ENCODE assay signal across 10 cellular contexts in the genomic region with DNA sequence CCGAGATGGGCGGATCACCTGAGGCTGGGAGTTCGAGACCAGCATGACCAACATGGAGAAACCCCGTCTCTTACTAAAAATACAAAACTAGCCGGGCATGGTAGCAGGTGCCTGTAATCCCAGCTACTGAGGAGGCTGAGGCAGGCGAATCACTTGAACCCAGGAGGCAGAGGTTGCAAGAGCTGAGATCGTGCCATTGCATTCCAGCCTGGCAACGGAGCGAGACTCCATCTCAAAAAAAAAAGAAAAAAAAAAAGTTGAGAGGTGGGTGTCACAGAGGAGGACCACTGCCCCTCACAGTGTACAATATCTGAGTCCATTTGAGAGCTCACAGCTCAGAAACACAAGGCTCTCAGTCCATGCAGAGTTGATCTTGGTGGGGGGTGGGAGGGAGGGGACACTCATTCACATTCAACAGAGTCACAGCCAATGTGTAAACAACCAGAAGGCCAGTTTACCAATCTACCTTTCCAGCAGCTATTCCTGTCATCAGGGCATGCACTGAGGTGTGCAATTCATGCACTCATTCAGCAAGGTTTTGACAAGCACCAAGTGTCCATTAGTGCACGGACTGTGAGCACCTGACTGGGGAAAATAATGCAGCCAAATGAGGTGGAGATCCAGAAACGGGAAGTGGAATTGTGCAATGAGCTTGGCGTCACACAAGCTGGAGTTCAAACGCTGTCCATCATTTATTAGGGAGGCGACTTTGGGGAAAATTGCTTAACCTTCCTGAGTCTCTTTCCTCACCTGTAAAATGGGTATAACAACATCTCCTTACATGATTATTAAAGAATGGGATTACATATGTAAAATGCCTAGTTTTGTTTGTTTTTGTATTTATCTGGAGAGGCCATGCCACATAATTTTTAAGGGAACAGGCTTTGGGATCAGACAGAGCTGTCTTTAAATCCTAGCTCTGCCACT. TPM values are rescaled to one million over a fixed set of nuclear protein-coding genes. Genes with fewer than 3 reads are reported as not detected.
DNase-seq lines count a peak whose midpoint lies in the region; ATAC-seq and TF ChIP-seq lines count a peak whose summit lies in the region.
"Had no signal": no experiment of that assay in that cellular context is flagged by ENCODE, and none has a peak within 500 bp of the region (broad histone marks: within the 10 kb centered on the region; RNA-seq: fewer than 3 reads in every experiment).

No MANE protein-coding gene starts in this region.

- H3K27me3 Mint-ChIP-seq in activated CD4-positive, alpha-beta T cell treated with anti-CD3 and anti-CD28 coated beads for 36 hours = no peaks in the 10 kb centered on the region

- H3K9ac ChIP-seq in smooth muscle cell (ENCODE audit: low read depth) = no peak overlapping the region

- no peak overlapping the region for H3K27ac ChIP-seq in HEK293 (ENCODE audit: extremely low read depth, low read depth, low read length)
- peak overlapping the region; percentile 58 for H3K27ac ChIP-seq in neutrophil
- no peak overlapping the region for H3K27ac ChIP-seq in spleen
- H3K27ac ChIP-seq in smooth muscle cell (ENCODE audit: low read depth) = no peak overlapping the region

- POLR2A ChIA-PET in HEK293 (lab: Yijun Ruan, JAX) = no interaction called here
- POLR2A ChIA-PET in activated CD4-positive, alpha-beta T cell treated with anti-CD3 and anti-CD28 coated beads for 36 hours (lab: Charles Lee) = no interaction called here

- 61 to 72% (median 68%) methylated on average over 14 of the region's 14 CpGs for WGBS in spleen, 5 donors
- WGBS in smooth muscle cell (ENCODE audit: low lambda C conversion rate) = 83% methylated on average over 14 of the region's 14 CpGs

- peaks cover 8% of the 10 kb centered on the region for H3F3A ChIP-seq in smooth muscle cell (ENCODE audit: low read depth)

- H3K4me2 ChIP-seq in smooth muscle cell = no peak overlapping the region

- TF ChIP-seq CTCF in HEK293 (tag by site-specific recombination; IDR thresholded peaks at IDR 0.05) (no peak), cardiac fibroblast (IDR thresholded peaks at IDR 0.05; ENCODE audit: low read depth, low read length) (no peak), neutrophil (IDR thresholded peaks at IDR 0.05) (no peak), spleen (IDR thresholded peaks at IDR 0.05 in 8 of 11, conservative IDR thresholded peaks at IDR 0.05 in 3 of 11) (no peak), smooth muscle cell (IDR thresholded peaks at IDR 0.05; ENCODE audit: borderline replicate concordance, insufficient read depth, poor library complexity, severe bottlenecking) (no peak)

- peaks cover 19% of the 10 kb centered on the region for H3K4me1 Mint-ChIP-seq in activated CD4-positive, alpha-beta T cell treated with anti-CD3 and anti-CD28 coated beads for 36 hours

- no peak for TF ChIP-seq POLR2A in spleen (IDR thresholded peaks at IDR 0.05)

- no peaks in the 10 kb centered on the region for H3K4me1 ChIP-seq in HEK293 (ENCODE audit: control insufficient read depth, insufficient read depth, low read length)
- peaks cover 21 to 22% of the 10 kb centered on the region in 2 experiments for H3K4me1 ChIP-seq in neutrophil (ENCODE audit: control insufficient read depth in 1 of 2, insufficient read depth in 1 of 2, low read depth in 1 of 2, low read length in 1 of 2)
- H3K4me1 ChIP-seq in spleen = peaks cover 0 to 33% (median 15%) of the 10 kb centered on the region in 6 donors
- H3K4me1 ChIP-seq in smooth muscle cell (ENCODE audit: low read depth) = peaks cover 9% of the 10 kb centered on the region

- no peak for ATAC-seq in activated CD4-positive, alpha-beta T cell treated with anti-CD3 and anti-CD28 coated beads for 36 hours
- ATAC-seq: activated CD4-positive, CD25-positive, alpha-beta regulatory T cell treated with anti-CD3 and anti-CD28 coated beads, Interleukin-2, amount 50 U/mL, for 24 hours had no signal

- no peaks in the 10 kb centered on the region for H3K36me3 ChIP-seq in HEK293 (ENCODE audit: control insufficient read depth in 2 of 2, insufficient read depth in 1 of 2, low read length in 2 of 2)
- peaks cover 5% of the 10 kb centered on the region for H3K36me3 ChIP-seq in neutrophil
- H3K36me3 ChIP-seq in spleen = no peaks in the 10 kb centered on the region
- no peaks in the 10 kb centered on the region for H3K36me3 ChIP-seq in smooth muscle cell (ENCODE audit: low read depth)

- no peaks in the 10 kb centered on the region for H3K9me3 Mint-ChIP-seq in activated CD4-positive, alpha-beta T cell treated with anti-CD3 and anti-CD28 coated beads for 36 hours (ENCODE audit: low read depth)

- DNase-seq in NCI-H226 = peak; percentile 73
- DNase-seq in cardiac fibroblast (ENCODE audit: low read depth in 2 of 2) = peak; percentile 73 to 81
- DNase-seq in activated CD4-positive, alpha-beta T cell treated with anti-CD3 and anti-CD28 coated beads for 36 hours = no peak
- DNase-seq in spleen = no peak
- no peak for DNase-seq in smooth muscle cell (lab: John Stamatoyannopoulos, UW; ENCODE audit: unreplicated experiment)
- no peak for DNase-seq in activated CD4-positive, alpha-beta T cell treated with anti-CD3 and anti-CD28 coated beads, Interleukin-2, amount 50 U/mL, for 1 hour
- DNase-seq: stimulated activated CD4-positive, alpha-beta T cell treated with anti-CD3 and anti-CD28 coated beads, Interleukin-4, amount 100 ng/mL, for 4 hours had no signal

- H3K79me2 ChIP-seq in smooth muscle cell (ENCODE audit: low read depth) = peaks cover under 1% of the 10 kb centered on the region

- CTCF ChIA-PET in HEK293 (lab: Yijun Ruan, JAX) = interaction anchor here (0.6 to 0.7 kb wide), 3 partner anchors 15 to 713 kb away, joined by 3 to 5 read pairs (median 5); no protein-coding TSS in a partner anchor
- CTCF ChIA-PET in activated CD4-positive, alpha-beta T cell treated with anti-CD3 and anti-CD28 coated beads for 36 hours (lab: Charles Lee) = interaction anchor here (0.6 kb wide), 1 partner anchor 18 kb away, joined by 3 read pairs; no protein-coding TSS in a partner anchor

- H3K9me3 ChIP-seq in HEK293 (ENCODE audit: control insufficient read depth, insufficient read depth, low read depth, low read length) (no peaks in the 10 kb centered on the region), neutrophil (no peaks in the 10 kb centered on the region), spleen (no peaks in the 10 kb centered on the region), smooth muscle cell (replicated peaks; ENCODE audit: low read depth) (no peaks in the 10 kb centered on the region)

- no peak overlapping the region for H2AFZ ChIP-seq in smooth muscle cell (ENCODE audit: low read depth)

- intact Hi-C loops in activated CD4-positive, alpha-beta T cell treated with anti-CD3 and anti-CD28 coated beads for 36 hours (cut with DNase I, micrococcal nuclease) = loop anchor here in 1 of 2 experiments (5.0 to 10.0 kb wide), 4 partner anchors 522 to 1693 kb away; a partner anchor contains a TSS
- intact Hi-C loops in spleen (cut with DNase I; ENCODE audit: low total_unique reads) = no loop called here

- peaks cover 3% of the 10 kb centered on the region for H3K27me3 ChIP-seq in neutrophil
- H3K27me3 ChIP-seq in spleen (replicated peaks in 1 of 7) = no peaks in the 10 kb centered on the region
- no peaks in the 10 kb centered on the region for H3K27me3 ChIP-seq in smooth muscle cell (ENCODE audit: low read depth)

- H3K4me3 Mint-ChIP-seq in activated CD4-positive, alpha-beta T cell treated with anti-CD3 and anti-CD28 coated beads for 36 hours = no peak overlapping the region

- H3K36me3 Mint-ChIP-seq in activated CD4-positive, alpha-beta T cell treated with anti-CD3 and anti-CD28 coated beads for 36 hours (ENCODE audit: low read depth) = peaks cover 2% of the 10 kb centered on the region

- no peak overlapping the region for H3K4me3 ChIP-seq in HEK293 (ENCODE audit: low read depth, low read length)
- no peak overlapping the region for H3K4me3 ChIP-seq in cardiac fibroblast (replicated peaks in 1 of 2; ENCODE audit: low read depth in 2 of 2, low read length in 2 of 2)
- H3K4me3 ChIP-seq in neutrophil (ENCODE audit: low read depth in 1 of 2, low read length in 1 of 2) = no peak overlapping the region
- H3K4me3 ChIP-seq in spleen = no peak overlapping the region
- H3K4me3 ChIP-seq in smooth muscle cell = no peak overlapping the region

- peaks cover under 1% of the 10 kb centered on the region for H4K20me1 ChIP-seq in smooth muscle cell (ENCODE audit: low read depth)

- H3K27ac Mint-ChIP-seq in activated CD4-positive, alpha-beta T cell treated with anti-CD3 and anti-CD28 coated beads for 36 hours = no peak overlapping the region

TF ChIP-seq in HEK293, 187 proteins besides CTCF, POLR2A, EP300 and RAD21 (continues in another document):
- TF ChIP-seq ZNF629 (tag by site-specific recombination; IDR thresholded peaks at IDR 0.05) = peak; percentile 75
- TF ChIP-seq ZBTB17 (tag by site-specific recombination; IDR thresholded peaks at IDR 0.05) = 0 out of 2 replicates have a peak, but pooled peaks have one; percentile 23
- TF ChIP-seq ZNF664 (tag by site-specific recombination; IDR thresholded peaks at IDR 0.05) = no peak
- TF ChIP-seq ZNF324 (tag by site-specific recombination; IDR thresholded peaks at IDR 0.05) = 0 out of 2 replicates have a peak, but pooled peaks have one; percentile 35
- TF ChIP-seq ZNF133 (tag by site-specific recombination; IDR thresholded peaks at IDR 0.05) = no peak
- TF ChIP-seq ZEB2 (tag by site-specific recombination; IDR thresholded peaks at IDR 0.05) = 0 out of 2 replicates have a peak, but pooled peaks have one; percentile 30
- TF ChIP-seq SCRT2 (tag by site-specific recombination; IDR thresholded peaks at IDR 0.05) = no peak
- TF ChIP-seq, protein P1, sequence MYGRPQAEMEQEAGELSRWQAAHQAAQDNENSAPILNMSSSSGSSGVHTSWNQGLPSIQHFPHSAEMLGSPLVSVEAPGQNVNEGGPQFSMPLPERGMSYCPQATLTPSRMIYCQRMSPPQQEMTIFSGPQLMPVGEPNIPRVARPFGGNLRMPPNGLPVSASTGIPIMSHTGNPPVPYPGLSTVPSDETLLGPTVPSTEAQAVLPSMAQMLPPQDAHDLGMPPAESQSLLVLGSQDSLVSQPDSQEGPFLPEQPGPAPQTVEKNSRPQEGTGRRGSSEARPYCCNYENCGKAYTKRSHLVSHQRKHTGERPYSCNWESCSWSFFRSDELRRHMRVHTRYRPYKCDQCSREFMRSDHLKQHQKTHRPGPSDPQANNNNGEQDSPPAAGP (tag by site-specific recombination; IDR thresholded peaks at IDR 0.05) = no peak

RNA-seq across cellular contexts. Expression of a gene that starts 4.4 kb away (rescaled TPM):
- total RNA-seq in activated CD4-positive, alpha-beta T cell treated with anti-CD3 and anti-CD28 coated beads for 36 hours = 100 to 1,000 TPM; 222 to 234 TPM
- total RNA-seq in spleen = 100 to 1,000 TPM; 173 to 261 (median 228) TPM
- polyA plus RNA-seq in spleen = 10 to 100 TPM; 31.9 to 60.0 (median 46.8) TPM
- total RNA-seq in smooth muscle cell = 233 and 278 TPM in 2 replicates
- polyA plus RNA-seq in smooth muscle cell = 290 and 357 TPM in 2 replicates

RNA-seq across cellular contexts. Expression of a gene that starts 55.5 kb away (rescaled TPM):
- 10 to 100 TPM; 57.3 to 64.9 TPM for total RNA-seq in activated CD4-positive, alpha-beta T cell treated with anti-CD3 and anti-CD28 coated beads for 36 hours
- total RNA-seq in spleen = 100 to 1,000 TPM in 6 of 7 donors, 10 to 100 TPM in 1; 89.3 to 144 (median 114) TPM
- polyA plus RNA-seq in spleen = 10 to 100 TPM; 40.4 to 98.7 (median 70.0) TPM
- 63.2 and 71.3 TPM in 2 replicates for total RNA-seq in smooth muscle cell
- 68.4 and 69.0 TPM in 2 replicates for polyA plus RNA-seq in smooth muscle cell

Comparison
In these comparisons a context has a peak if more than half of its experiments do, and no peak if none do; other contexts are left out.
1. DNase-seq: peak in NCI-H226 (single experiment) and cardiac fibroblast (2 of 2); none in activated CD4-positive, alpha-beta T cell treated with anti-CD3 and anti-CD28 coated beads for 36 hours (single experiment), spleen (single experiment), smooth muscle cell (single experiment) and activated CD4-positive, alpha-beta T cell treated with anti-CD3 and anti-CD28 coated beads, Interleukin-2, amount 50 U/mL, for 1 hour (single experiment).